In the genomic region with DNA sequence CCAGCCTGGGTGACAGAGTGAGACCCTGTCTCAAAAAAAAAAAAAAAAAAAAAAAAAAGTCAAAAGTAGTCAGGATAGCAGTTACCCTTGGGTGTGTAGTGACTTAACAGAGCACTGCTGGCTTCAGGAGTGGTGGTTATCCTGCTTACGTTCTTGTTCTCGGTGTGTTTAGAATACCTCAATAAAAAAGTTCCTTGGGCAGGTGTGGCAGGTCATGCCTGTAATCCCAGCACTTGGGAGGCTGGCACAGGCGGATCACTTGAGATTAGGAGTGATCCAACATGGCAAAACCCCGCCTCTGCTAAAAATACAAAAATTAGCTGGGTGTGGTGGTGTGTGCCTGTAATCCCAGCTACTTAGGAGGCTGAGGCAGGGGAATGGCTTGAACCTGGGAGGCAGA, we compare ENCODE assay signal across 4 cellular contexts. TPM values are rescaled to one million over a fixed set of nuclear protein-coding genes. Genes with fewer than 3 reads are reported as not detected.
"Had no signal": no experiment of that assay in that cellular context is flagged by ENCODE, and none has a peak within 500 bp of the region (broad histone marks: within the 10 kb centered on the region; RNA-seq: fewer than 3 reads in every experiment).

No MANE protein-coding gene starts in this region.

RNA-seq across cellular contexts. Expression of gene IL34, which starts 24.6 kb away (rescaled TPM):
- total RNA-seq: MCF 10A, NCI-H460, OCI-LY7, PC-9 had no signal
